In the genomic region with DNA sequence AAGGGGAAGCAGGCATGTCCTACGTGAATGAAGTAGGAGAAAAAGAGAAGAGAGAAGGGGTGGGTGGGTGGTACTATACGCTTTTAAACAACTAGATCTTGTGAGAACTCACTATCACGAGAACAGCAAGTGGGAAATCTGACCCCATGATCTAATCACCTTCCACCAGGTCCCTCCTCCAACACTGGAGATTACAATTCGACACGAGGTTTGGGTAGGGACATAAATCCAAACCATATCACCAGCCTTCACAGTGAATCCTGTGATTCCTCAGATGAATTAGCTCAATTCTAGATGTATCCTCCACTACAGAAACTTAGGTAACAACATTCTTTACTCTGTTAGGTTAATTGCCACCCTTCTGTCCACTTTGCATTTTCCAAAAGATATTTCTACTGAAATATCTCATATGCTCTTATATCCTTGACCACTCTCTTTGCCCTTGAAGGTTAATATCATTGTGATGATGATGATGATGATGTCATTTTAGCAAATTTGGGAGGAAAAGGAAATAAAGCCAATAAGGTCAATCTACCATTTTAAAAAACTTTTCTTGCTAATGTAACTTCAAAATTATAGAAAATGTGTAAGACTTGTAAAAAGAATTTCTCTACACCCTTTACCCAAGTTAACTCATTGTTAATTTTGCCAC, we compare ENCODE assay signal across 20 cellular contexts. TPM values are rescaled to one million over a fixed set of nuclear protein-coding genes. Genes with fewer than 3 reads are reported as not detected.
A peak's percentile ranks its signal among the peaks of the same experiment; 100 is the strongest.
DNase-seq lines count a peak whose midpoint lies in the region; FAIRE-seq and TF ChIP-seq lines count a peak whose summit lies in the region.
"Had no signal": no experiment of that assay in that cellular context is flagged by ENCODE, and none has a peak within 500 bp of the region (broad histone marks: within the 10 kb centered on the region; RNA-seq: fewer than 3 reads in every experiment).

No MANE protein-coding gene starts in this region.

- H3K4me3 ChIP-seq in Karpas-422 (ENCODE audit: low read length) (no peak overlapping the region), astrocyte (ENCODE audit: insufficient read depth, low read depth, low read length) (no peak overlapping the region)
- H3K4me3 ChIP-seq: BLaER1, GM23248 had no signal

- H3K9ac ChIP-seq in Karpas-422 (ENCODE audit: low read length) (no peak overlapping the region), astrocyte (ENCODE audit: low read length) (no peak overlapping the region)
- H3K9ac ChIP-seq: BLaER1, GM23248 had no signal

- H3K4me2 ChIP-seq in Karpas-422 (ENCODE audit: low read depth, low read length, poor library complexity, severe bottlenecking) (no peak overlapping the region), astrocyte (ENCODE audit: low read length) (no peak overlapping the region)
- H3K4me2 ChIP-seq: BLaER1 had no signal

- FAIRE-seq in astrocyte (lab: Jason Lieb, UNC), result no peak
- FAIRE-seq: D721Med, GM12891, H1 had no signal

- H2AFZ ChIP-seq in Karpas-422 (ENCODE audit: low read length) (peak overlapping the region; percentile 24; the same call in 1 of the 2 replicates), astrocyte (ENCODE audit: low read depth, low read length) (no peak overlapping the region)
- H2AFZ ChIP-seq: GM23248 had no signal

- no peak for TF ChIP-seq CTCF in astrocyte (IDR thresholded peaks at IDR 0.05; ENCODE audit: insufficient read depth, low read depth, low read length)

- H3K9me2 ChIP-seq in Karpas-422 (replicated peaks; ENCODE audit: insufficient read depth, low read length), result no peaks in the 10 kb centered on the region

- no peaks in the 10 kb centered on the region for H3K27me3 ChIP-seq in Karpas-422 (ENCODE audit: low read length)
- peaks cover 11% of the 10 kb centered on the region for H3K27me3 ChIP-seq in astrocyte (ENCODE audit: insufficient read depth, low read length)
- H3K27me3 ChIP-seq: BLaER1 had no signal

- no peaks in the 10 kb centered on the region for H3K4me1 ChIP-seq in Karpas-422 (ENCODE audit: low read length)
- H3K4me1 ChIP-seq in astrocyte (ENCODE audit: insufficient read depth, low read length), result no peaks in the 10 kb centered on the region

- H4K20me1 ChIP-seq in Karpas-422 (ENCODE audit: insufficient read depth, low read depth, low read length) (no peaks in the 10 kb centered on the region), astrocyte (ENCODE audit: insufficient read depth, low read length) (no peaks in the 10 kb centered on the region)
- H4K20me1 ChIP-seq: BLaER1 had no signal

- peak; percentile 58 for DNase-seq in CD1c-positive myeloid dendritic cell (ENCODE audit: extremely low spot score)
- no peak for DNase-seq in Karpas-422
- DNase-seq in astrocyte (ENCODE audit: low read depth), result no peak
- no peak for DNase-seq in NCI-H1417 treated with DMSO at 0.1 percent for 48 hours (lab: John Stamatoyannopoulos, UW)
- DNase-seq in effector CD8-positive, alpha-beta T cell (lab: John Stamatoyannopoulos, UW), result no peak
- no peak for DNase-seq in stimulated activated CD4-positive, alpha-beta T cell treated with anti-CD3 and anti-CD28 coated beads, Interleukin-4, amount 100 ng/mL, for 24 hours
- DNase-seq: CD4-positive, alpha-beta T cell; CD8-positive, alpha-beta memory T cell; DMS 273 treated with DMSO at 0.1 percent for 48 hours; DMS79 treated with DMSO at 0.1 percent for 48 hours; GF-D8; GM23248; H7; HCEC 1CT had no signal

- H3K27ac Mint-ChIP-seq in astrocyte (ENCODE audit: unreplicated experiment), result no peak overlapping the region
- H3K27ac Mint-ChIP-seq: B cell; CD4-positive, alpha-beta T cell had no signal

- H3K27ac ChIP-seq in Karpas-422 (ENCODE audit: low read length) (no peak overlapping the region), astrocyte (ENCODE audit: low read depth, low read length) (no peak overlapping the region)
- H3K27ac ChIP-seq: BLaER1, C4-2B, GM23248 had no signal

- H3K9me3 ChIP-seq in Karpas-422 (ENCODE audit: low read length) (no peaks in the 10 kb centered on the region), astrocyte (ENCODE audit: insufficient read depth, low read depth, low read length) (no peaks in the 10 kb centered on the region)
- H3K9me3 ChIP-seq: BLaER1 had no signal

- no peaks in the 10 kb centered on the region for H3K79me2 ChIP-seq in Karpas-422 (ENCODE audit: low read length)
- no peaks in the 10 kb centered on the region for H3K79me2 ChIP-seq in astrocyte (ENCODE audit: insufficient read depth, low read length)

- H3K4me3 Mint-ChIP-seq in astrocyte (ENCODE audit: unreplicated experiment), result peak overlapping the region; percentile 41
- H3K4me3 Mint-ChIP-seq: B cell; CD4-positive, alpha-beta T cell; CD8-positive, alpha-beta memory T cell had no signal

- H3K4me1 Mint-ChIP-seq in astrocyte (ENCODE audit: low read depth, unreplicated experiment), result no peaks in the 10 kb centered on the region
- H3K4me1 Mint-ChIP-seq: B cell; CD8-positive, alpha-beta memory T cell had no signal

- no peaks in the 10 kb centered on the region for H3K36me3 Mint-ChIP-seq in astrocyte (ENCODE audit: low read depth, unreplicated experiment)
- H3K36me3 Mint-ChIP-seq: CD8-positive, alpha-beta memory T cell had no signal

- H3K27me3 Mint-ChIP-seq in astrocyte (ENCODE audit: low read depth, unreplicated experiment), result peaks cover 11% of the 10 kb centered on the region

- no peaks in the 10 kb centered on the region for H3K36me3 ChIP-seq in Karpas-422 (ENCODE audit: insufficient read depth, low read length)
- H3K36me3 ChIP-seq in astrocyte (ENCODE audit: insufficient read depth, low read length), result no peaks in the 10 kb centered on the region
- H3K36me3 ChIP-seq: BLaER1 had no signal

- no peaks in the 10 kb centered on the region for H3K9me3 Mint-ChIP-seq in astrocyte (ENCODE audit: unreplicated experiment)
- H3K9me3 Mint-ChIP-seq: CD4-positive, alpha-beta T cell; CD8-positive, alpha-beta memory T cell had no signal

RNA-seq across cellular contexts. Expression of gene CCNT1, which starts 23.2 kb away (rescaled TPM):
- total RNA-seq in Karpas-422 (2014; rRNA removed; shearing (Covaris generic); ENCODE audit: low replicate concordance), result 39.2 and 40.9 TPM in 2 replicates
- total RNA-seq in astrocyte, result 45.9 and 49.2 TPM in 2 replicates

RNA-seq across cellular contexts. Expression of gene ADCY6, which starts 49.1 kb away (rescaled TPM):
- total RNA-seq in Karpas-422 (2014; rRNA removed; shearing (Covaris generic); ENCODE audit: low replicate concordance), result not detected in 2 replicates
- total RNA-seq in astrocyte, result 28.9 and 33.5 TPM in 2 replicates
- total RNA-seq: B cell; CD4-positive, alpha-beta T cell had no signal

RNA-seq across cellular contexts. Expression of gene KANSL2, which starts 57.7 kb away (rescaled TPM):
- total RNA-seq in Karpas-422 (2014; rRNA removed; shearing (Covaris generic); ENCODE audit: low replicate concordance), result 33.9 and 56.9 TPM in 2 replicates
- total RNA-seq in astrocyte, result 45.1 and 45.7 TPM in 2 replicates

Comparison
In these comparisons a context has a peak if more than half of its experiments do, and no peak if none do; other contexts are left out.
1. RNA of gene ADCY6, which starts 49.1 kb away (total RNA-seq): 28.9 to 33.5 TPM in astrocyte; not detected in Karpas-422; every median in the first group is over 10 times any median in the second.